In the genomic region with DNA sequence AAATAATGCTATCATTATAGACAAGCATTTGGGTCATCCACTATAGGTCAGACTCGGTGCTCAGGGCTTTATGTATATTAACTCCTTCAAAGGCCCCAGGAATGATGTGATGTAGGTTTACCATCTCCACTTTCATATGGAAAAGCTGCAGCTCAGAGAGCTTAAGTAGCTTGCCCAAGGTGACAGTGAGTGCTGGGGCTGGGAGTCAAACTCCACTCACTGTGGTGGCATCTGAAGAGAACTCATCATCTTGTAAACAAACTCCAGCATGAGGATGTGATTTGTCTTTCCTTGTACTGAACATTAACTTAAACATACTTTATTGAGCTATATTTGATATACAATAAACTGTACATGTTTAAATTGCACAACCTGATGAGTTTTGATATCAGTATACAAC, we compare ENCODE assay signal across 31 cellular contexts. TPM values are rescaled to one million over a fixed set of nuclear protein-coding genes. Genes with fewer than 3 reads are reported as not detected.
A peak's percentile ranks its signal among the peaks of the same experiment; 100 is the strongest.
DNase-seq lines count a peak whose midpoint lies in the region; ATAC-seq, FAIRE-seq and TF ChIP-seq lines count a peak whose summit lies in the region.
"Had no signal": no experiment of that assay in that cellular context is flagged by ENCODE, and none has a peak within 500 bp of the region (broad histone marks: within the 10 kb centered on the region; RNA-seq: fewer than 3 reads in every experiment).

No MANE protein-coding gene starts in this region.

- TF ChIP-seq CTCF in astrocyte (IDR thresholded peaks at IDR 0.05; ENCODE audit: insufficient read depth, low read depth, low read length): no peak
- TF ChIP-seq CTCF in gastroesophageal sphincter (IDR thresholded peaks at IDR 0.05): no peak
- no peak for TF ChIP-seq CTCF in thyroid gland (IDR thresholded peaks at IDR 0.05)
- TF ChIP-seq CTCF in esophagus squamous epithelium (IDR thresholded peaks at IDR 0.05): no peak

- H3K9me3 ChIP-seq in astrocyte (ENCODE audit: insufficient read depth, low read depth, low read length) (no peaks in the 10 kb centered on the region), gastroesophageal sphincter (peaks cover 0 to 5% (median 0%) of the 10 kb centered on the region in 3 donors), thyroid gland (no peaks in the 10 kb centered on the region), esophagus squamous epithelium (peaks cover 0 to 7% (median 0%) of the 10 kb centered on the region in 3 donors)
- H3K9me3 ChIP-seq: pancreas, suprapubic skin had no signal

- in situ Hi-C loops in ACHN (cut with HindIII; ENCODE audit: low pct_ligation_motif_present, low pct_unique_long_range_greater_than_20kb, low sequenced_read_pairs): no loop called here

- peaks cover 53% of the 10 kb centered on the region for H3K79me2 ChIP-seq in astrocyte (ENCODE audit: insufficient read depth, low read length)

- DNase-seq in M059J (ENCODE audit: low read depth) (peak; percentile 65), astrocyte (ENCODE audit: low read depth) (peak; percentile 18), thyroid gland (peak; percentile 41 to 56), esophagus squamous epithelium (lab: John Stamatoyannopoulos, UW) (no peak), ACHN (no peak)
- DNase-seq: activated CD4-positive, alpha-beta T cell treated with anti-CD3 and anti-CD28 coated beads for 36 hours; activated CD8-positive, alpha-beta T cell treated with anti-CD3 and anti-CD28 coated beads, Interleukin-2, amount 10 ng/mL, durations not matched to agents 7 days and 5 days; COR-L47; DMS53; effector memory CD4-positive, alpha-beta T cell; erythroblast; hippocampal formation; left colon; NCI-H1105; NCI-H2029; NCI-H524; pancreas; retina; Right ventricle myocardium superior; small intestine; stimulated activated naive CD4-positive, alpha-beta T cell had no signal

- H3K4me1 Mint-ChIP-seq in astrocyte (ENCODE audit: low read depth, unreplicated experiment): peaks cover 44% of the 10 kb centered on the region
- H3K4me1 Mint-ChIP-seq: activated CD4-positive, alpha-beta T cell treated with anti-CD3 and anti-CD28 coated beads for 36 hours; activated naive CD4-positive, alpha-beta T cell treated with anti-CD3 and anti-CD28 coated beads, Interleukin-2, amount 50 U/mL, for 24 hours; activated T-helper 17 cell treated with anti-CD3 and anti-CD28 coated beads, Interleukin-2, amount 50 U/mL, for 72 hours had no signal

- no peaks in the 10 kb centered on the region for H3K36me3 ChIP-seq in astrocyte (ENCODE audit: insufficient read depth, low read length)
- H3K36me3 ChIP-seq in gastroesophageal sphincter: no peaks in the 10 kb centered on the region
- H3K36me3 ChIP-seq in thyroid gland: no peaks in the 10 kb centered on the region
- no peaks in the 10 kb centered on the region for H3K36me3 ChIP-seq in esophagus squamous epithelium
- H3K36me3 ChIP-seq: cardiac muscle cell, pancreas, suprapubic skin had no signal

- no peak overlapping the region for H3K4me3 Mint-ChIP-seq in astrocyte (ENCODE audit: unreplicated experiment)
- H3K4me3 Mint-ChIP-seq: activated CD4-positive, alpha-beta T cell treated with anti-CD3 and anti-CD28 coated beads for 36 hours; activated CD8-positive, alpha-beta T cell treated with anti-CD3 and anti-CD28 coated beads, Interleukin-2, amount 10 ng/mL, durations not matched to agents 7 days and 5 days; activated naive CD4-positive, alpha-beta T cell treated with anti-CD3 and anti-CD28 coated beads, Interleukin-2, amount 50 U/mL, for 24 hours; activated T-helper 17 cell treated with anti-CD3 and anti-CD28 coated beads, Interleukin-2, amount 50 U/mL, for 72 hours had no signal

- peaks cover 3% of the 10 kb centered on the region for H3K36me3 Mint-ChIP-seq in astrocyte (ENCODE audit: low read depth, unreplicated experiment)
- H3K36me3 Mint-ChIP-seq: activated naive CD4-positive, alpha-beta T cell treated with anti-CD3 and anti-CD28 coated beads, Interleukin-2, amount 50 U/mL, for 24 hours had no signal

- TF ChIP-seq POLR2A in gastroesophageal sphincter (IDR thresholded peaks at IDR 0.05) (no peak), thyroid gland (IDR thresholded peaks at IDR 0.05) (no peak), esophagus squamous epithelium (IDR thresholded peaks at IDR 0.05) (no peak)

- H3K9ac ChIP-seq in astrocyte (ENCODE audit: low read length): peak overlapping the region; percentile 67

- peak; percentile 43 for FAIRE-seq in astrocyte (lab: Jason Lieb, UNC)
- FAIRE-seq: colon, pancreas, small intestine had no signal

- no peaks in the 10 kb centered on the region for H4K20me1 ChIP-seq in astrocyte (ENCODE audit: insufficient read depth, low read length)

- peak overlapping the region; percentile 19 for H3K4me3 ChIP-seq in astrocyte (ENCODE audit: insufficient read depth, low read depth, low read length)
- H3K4me3 ChIP-seq in gastroesophageal sphincter: no peak overlapping the region
- H3K4me3 ChIP-seq in thyroid gland (replicated peaks in 1 of 3): no peak overlapping the region
- H3K4me3 ChIP-seq in esophagus squamous epithelium: no peak overlapping the region
- H3K4me3 ChIP-seq: cardiac muscle cell, pancreas, suprapubic skin had no signal

- H3K4me2 ChIP-seq in astrocyte (ENCODE audit: low read length): peak overlapping the region; percentile 80

- H3K27me3 Mint-ChIP-seq in astrocyte (ENCODE audit: low read depth, unreplicated experiment): no peaks in the 10 kb centered on the region

- H2AFZ ChIP-seq in astrocyte (ENCODE audit: low read depth, low read length): no peak overlapping the region

- H3K27me3 ChIP-seq in astrocyte (ENCODE audit: insufficient read depth, low read length) (no peaks in the 10 kb centered on the region), gastroesophageal sphincter (no peaks in the 10 kb centered on the region), thyroid gland (no peaks in the 10 kb centered on the region), esophagus squamous epithelium (no peaks in the 10 kb centered on the region)
- H3K27me3 ChIP-seq: cardiac muscle cell, pancreas, suprapubic skin had no signal

- ATAC-seq in gastroesophageal sphincter (no peak), GM19395 (IDR thresholded peaks at IDR 0.05; ENCODE audit: unreplicated experiment) (no peak), GM18868 (IDR thresholded peaks at IDR 0.05; ENCODE audit: unreplicated experiment) (no peak)
- ATAC-seq: activated CD4-positive, alpha-beta T cell treated with anti-CD3 and anti-CD28 coated beads for 36 hours; activated CD8-positive, alpha-beta T cell treated with anti-CD3 and anti-CD28 coated beads, Interleukin-2, amount 10 ng/mL, durations not matched to agents 7 days and 5 days; activated T-helper 17 cell treated with anti-CD3 and anti-CD28 coated beads, Interleukin-2, amount 50 U/mL, for 72 hours; left colon had no signal

- H3K4me1 ChIP-seq in astrocyte (ENCODE audit: insufficient read depth, low read length): peaks cover 56% of the 10 kb centered on the region
- peaks cover 6 to 33% (median 20%) of the 10 kb centered on the region in 3 donors for H3K4me1 ChIP-seq in gastroesophageal sphincter
- H3K4me1 ChIP-seq in thyroid gland: peaks cover 37 to 58% of the 10 kb centered on the region in 2 donors
- H3K4me1 ChIP-seq in esophagus squamous epithelium: peaks cover 5 to 72% (median 29%) of the 10 kb centered on the region in 3 donors
- H3K4me1 ChIP-seq: pancreas had no signal

- intact Hi-C loops in thyroid gland (cut with DNase I): no loop called here
- intact Hi-C loops in esophagus squamous epithelium (cut with DNase I): no loop called here

- peak overlapping the region; percentile 91 for H3K27ac ChIP-seq in astrocyte (ENCODE audit: low read depth, low read length)
- peak overlapping the region; percentile 45 to 77 (median 68) for H3K27ac ChIP-seq in gastroesophageal sphincter
- H3K27ac ChIP-seq in thyroid gland: peak overlapping the region; percentile 87 to 96 (median 92)
- peak overlapping the region in 2 of 4 donors; percentile 63 to 66 for H3K27ac ChIP-seq in esophagus squamous epithelium
- H3K27ac ChIP-seq: C4-2B, cardiac muscle cell, pancreas had no signal

- WGBS in gastroesophageal sphincter (ENCODE audit: low coverage in 1 of 2), 2 donors: 67 to 83% methylated on average over 1 of the region's 1 CpG
- WGBS in thyroid gland, 2 donors: 45 to 59% methylated on average over 1 of the region's 1 CpG
- WGBS in esophagus squamous epithelium, 2 donors: 31 to 50% methylated on average over 1 of the region's 1 CpG

- H3K9me3 Mint-ChIP-seq in astrocyte (ENCODE audit: unreplicated experiment): no peaks in the 10 kb centered on the region
- H3K9me3 Mint-ChIP-seq: activated naive CD4-positive, alpha-beta T cell treated with anti-CD3 and anti-CD28 coated beads, Interleukin-2, amount 50 U/mL, for 24 hours had no signal

- H3K27ac Mint-ChIP-seq in astrocyte (ENCODE audit: unreplicated experiment): no peak overlapping the region
- H3K27ac Mint-ChIP-seq: activated CD4-positive, alpha-beta T cell treated with anti-CD3 and anti-CD28 coated beads for 36 hours; activated CD8-positive, alpha-beta T cell treated with anti-CD3 and anti-CD28 coated beads, Interleukin-2, amount 10 ng/mL, durations not matched to agents 7 days and 5 days; activated naive CD4-positive, alpha-beta T cell treated with anti-CD3 and anti-CD28 coated beads, Interleukin-2, amount 50 U/mL, for 24 hours; activated T-helper 17 cell treated with anti-CD3 and anti-CD28 coated beads, Interleukin-2, amount 50 U/mL, for 72 hours had no signal

- TF ChIP-seq EP300 in gastroesophageal sphincter (IDR thresholded peaks at IDR 0.05): no peak

RNA-seq across cellular contexts. Expression of a gene that starts 25.4 kb away (rescaled TPM):
- total RNA-seq in M059J (2014; rRNA removed; shearing (Covaris generic)): 5.5 and 22.6 TPM in 2 replicates
- total RNA-seq in astrocyte: 7.5 and 13.3 TPM in 2 replicates
- 10 to 100 TPM in 2 of 4 donors, 1 to 10 TPM in 2; 5.5 to 12.3 (median 8.9) TPM for total RNA-seq in gastroesophageal sphincter
- 100 to 1,000 TPM in 2 of 4 donors, 10 to 100 TPM in 2; 16.8 to 158 (median 120) TPM for total RNA-seq in thyroid gland
- 10 to 100 TPM in 3 of 4 donors, 1 to 10 TPM in 1; 7.7 to 39.3 (median 16.1) TPM for total RNA-seq in esophagus squamous epithelium
- total RNA-seq: activated CD4-positive, alpha-beta T cell treated with anti-CD3 and anti-CD28 coated beads for 36 hours; activated CD8-positive, alpha-beta T cell treated with anti-CD3 and anti-CD28 coated beads, Interleukin-2, amount 10 ng/mL, durations not matched to agents 7 days and 5 days; T-helper 2 cell treated with Interferon-gamma antibody and Interleukin-4, amounts not matched to agents 100 ng/mL and 5 ng/mL, for 36 hours had no signal

Comparison
In these comparisons a context has a peak if more than half of its experiments do, and no peak if none do; other contexts are left out.
1. DNase-seq: peak in M059J (single experiment), astrocyte (single experiment) and thyroid gland (2 of 2); none in esophagus squamous epithelium (single experiment) and ACHN (single experiment).